Comparison of ENCODE assay signal across 8 cellular contexts in the genomic region with DNA sequence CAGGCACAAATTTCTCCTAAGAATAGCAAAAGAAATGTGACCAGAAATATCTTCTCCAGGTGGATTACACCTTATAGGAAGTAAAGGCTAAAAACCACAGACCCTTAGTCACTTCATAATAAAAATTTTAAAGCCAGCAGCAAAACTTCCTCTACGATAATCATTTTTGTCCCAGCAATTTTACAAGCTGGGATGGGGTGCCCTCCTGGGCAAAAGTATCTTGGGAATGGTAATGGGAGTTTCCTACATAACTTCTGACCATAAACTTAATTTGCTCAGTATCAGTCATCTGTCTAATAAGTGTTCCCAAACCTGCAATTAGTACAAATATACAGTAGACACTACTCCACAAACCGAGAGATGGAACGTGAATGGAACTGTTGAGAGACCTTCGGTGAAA. TPM values are rescaled to one million over a fixed set of nuclear protein-coding genes. Genes with fewer than 3 reads are reported as not detected.
DNase-seq lines count a peak whose midpoint lies in the region; ATAC-seq and TF ChIP-seq lines count a peak whose summit lies in the region.

No MANE protein-coding gene starts in this region.

- no peak for TF ChIP-seq CTCF in thoracic aorta (IDR thresholded peaks at IDR 0.05)

- peak overlapping the region; percentile 87 for H3K4me3 ChIP-seq in thoracic aorta

- H3K4me1 Mint-ChIP-seq in activated CD4-positive, alpha-beta T cell treated with anti-CD3 and anti-CD28 coated beads for 36 hours, result peaks cover 54% of the 10 kb centered on the region
- H3K4me1 Mint-ChIP-seq in activated naive CD8-positive, alpha-beta T cell treated with anti-CD3 and anti-CD28 coated beads, Interleukin-2, amount 50 U/mL, for 24 hours, result peaks cover 54% of the 10 kb centered on the region

- CTCF ChIA-PET in activated CD4-positive, alpha-beta T cell treated with anti-CD3 and anti-CD28 coated beads for 36 hours (lab: Charles Lee), result interaction anchor here (1.0 to 4.2 kb wide), 12 partner anchors 22 to 228 kb away, joined by 3 to 26 read pairs (median 4); partner anchors contain the start of genes FAM222B, RPL23A and TLCD1

- POLR2A ChIA-PET in activated CD4-positive, alpha-beta T cell treated with anti-CD3 and anti-CD28 coated beads for 36 hours (lab: Charles Lee), result interaction anchor here (2.4 kb wide), 1 partner anchor 228 kb away, joined by 13 read pairs; the partner anchor contains the start of gene RPL23A

- H3K27ac Mint-ChIP-seq in activated CD4-positive, alpha-beta T cell treated with anti-CD3 and anti-CD28 coated beads for 36 hours, result peak overlapping the region; percentile 92
- peak overlapping the region; percentile 88 for H3K27ac Mint-ChIP-seq in activated naive CD8-positive, alpha-beta T cell treated with anti-CD3 and anti-CD28 coated beads, Interleukin-2, amount 50 U/mL, for 24 hours

- no peaks in the 10 kb centered on the region for H3K27me3 Mint-ChIP-seq in activated CD4-positive, alpha-beta T cell treated with anti-CD3 and anti-CD28 coated beads for 36 hours
- no peaks in the 10 kb centered on the region for H3K27me3 Mint-ChIP-seq in activated naive CD8-positive, alpha-beta T cell treated with anti-CD3 and anti-CD28 coated beads, Interleukin-2, amount 50 U/mL, for 24 hours

- DNase-seq in activated CD4-positive, alpha-beta T cell treated with anti-CD3 and anti-CD28 coated beads for 36 hours, result no peak
- DNase-seq in activated CD4-positive, alpha-beta T cell treated with anti-CD3 and anti-CD28 coated beads, Interleukin-2, amount 50 U/mL, for 4 hours, result no peak
- no peak for DNase-seq in activated naive CD8-positive, alpha-beta T cell treated with anti-CD3 and anti-CD28 coated beads, Interleukin-2, amount 50 U/mL, for 24 hours
- DNase-seq in thoracic aorta (ENCODE audit: low spot score) (no peak), NCI-H146 treated with DMSO at 0.1 percent for 48 hours (lab: John Stamatoyannopoulos, UW; ENCODE audit: unreplicated experiment) (no peak), SHP77 treated with DMSO at 0.1 percent for 48 hours (lab: John Stamatoyannopoulos, UW) (no peak)
- no peak for DNase-seq in effector CD4-positive, alpha-beta T cell

- H3K9me3 Mint-ChIP-seq in activated CD4-positive, alpha-beta T cell treated with anti-CD3 and anti-CD28 coated beads for 36 hours (ENCODE audit: low read depth), result no peaks in the 10 kb centered on the region
- H3K9me3 Mint-ChIP-seq in activated naive CD8-positive, alpha-beta T cell treated with anti-CD3 and anti-CD28 coated beads, Interleukin-2, amount 50 U/mL, for 24 hours, result no peaks in the 10 kb centered on the region

- H3K27me3 ChIP-seq in layer of hippocampus (ENCODE audit: control insufficient read depth, insufficient read depth, low read length), result no peaks in the 10 kb centered on the region
- no peaks in the 10 kb centered on the region for H3K27me3 ChIP-seq in thoracic aorta (replicated peaks; ENCODE audit: insufficient read depth)

- H3K4me3 Mint-ChIP-seq in activated CD4-positive, alpha-beta T cell treated with anti-CD3 and anti-CD28 coated beads for 36 hours, result no peak overlapping the region
- no peak overlapping the region for H3K4me3 Mint-ChIP-seq in activated naive CD8-positive, alpha-beta T cell treated with anti-CD3 and anti-CD28 coated beads, Interleukin-2, amount 50 U/mL, for 24 hours

- no peak for ATAC-seq in activated CD4-positive, alpha-beta T cell treated with anti-CD3 and anti-CD28 coated beads for 36 hours
- ATAC-seq in activated naive CD8-positive, alpha-beta T cell treated with anti-CD3 and anti-CD28 coated beads, Interleukin-2, amount 50 U/mL, for 24 hours, result no peak
- ATAC-seq in thoracic aorta (ENCODE audit: insufficient number of reproducible peaks, low FRiP score, low read depth), result no peak

- intact Hi-C loops in activated CD4-positive, alpha-beta T cell treated with anti-CD3 and anti-CD28 coated beads for 36 hours (cut with DNase I, micrococcal nuclease), result loop anchor here (2.0 to 5.0 kb wide), 2 partner anchors 22 to 1656 kb away; partner anchors contain the start of gene WSB1 (in 1 of the 2)

- H3K27ac ChIP-seq in layer of hippocampus (ENCODE audit: low read depth, low read length) (peak overlapping the region; percentile 87), thoracic aorta (peak overlapping the region; percentile 81)

- no peaks in the 10 kb centered on the region for H3K9me3 ChIP-seq in thoracic aorta

- peaks cover 26 to 52% of the 10 kb centered on the region in 2 donors for H3K4me1 ChIP-seq in thoracic aorta (ENCODE audit: control insufficient read depth in 1 of 2, low read depth in 2 of 2)

- peaks cover 54% of the 10 kb centered on the region for H3K36me3 Mint-ChIP-seq in activated CD4-positive, alpha-beta T cell treated with anti-CD3 and anti-CD28 coated beads for 36 hours (ENCODE audit: low read depth)
- H3K36me3 Mint-ChIP-seq in activated naive CD8-positive, alpha-beta T cell treated with anti-CD3 and anti-CD28 coated beads, Interleukin-2, amount 50 U/mL, for 24 hours (ENCODE audit: low read depth), result peaks cover 47% of the 10 kb centered on the region

- no peaks in the 10 kb centered on the region for H3K36me3 ChIP-seq in thoracic aorta

RNA-seq across cellular contexts. Expression of gene PHF12, which starts 3.0 kb away (rescaled TPM):
- total RNA-seq in activated CD4-positive, alpha-beta T cell treated with anti-CD3 and anti-CD28 coated beads for 36 hours, result 10 to 100 TPM; 48.6 to 52.3 TPM
- 10 to 100 TPM; 46.4 to 99.4 TPM for total RNA-seq in thoracic aorta

RNA-seq across cellular contexts. Expression of gene DHRS13, which starts 45.5 kb away (rescaled TPM):
- total RNA-seq in activated CD4-positive, alpha-beta T cell treated with anti-CD3 and anti-CD28 coated beads for 36 hours, result 10 to 100 TPM; 23.3 to 29.5 TPM
- 10 to 100 TPM in 1 of 2 donors, 1 to 10 TPM in 1; 3.7 to 12.2 TPM for total RNA-seq in thoracic aorta

RNA-seq across cellular contexts. Expression of gene FLOT2, which starts 50.8 kb away (rescaled TPM):
- total RNA-seq in activated CD4-positive, alpha-beta T cell treated with anti-CD3 and anti-CD28 coated beads for 36 hours, result 10 to 100 TPM; 81.3 to 88.4 TPM
- total RNA-seq in thoracic aorta, result 10 to 100 TPM; 71.3 to 92.1 TPM

RNA-seq across cellular contexts. Expression of gene SEZ6, which starts 57.5 kb away (rescaled TPM):
- not detected for total RNA-seq in activated CD4-positive, alpha-beta T cell treated with anti-CD3 and anti-CD28 coated beads for 36 hours
- not detected for total RNA-seq in thoracic aorta
